ENCODE assay signal across 12 cellular contexts in genomic region chr4:88010921-88011320, GRCh38. TPM values are rescaled to one million over a fixed set of nuclear protein-coding genes. Genes with fewer than 3 reads are reported as not detected.
DNase-seq lines count a peak whose midpoint lies in the region; ATAC-seq and TF ChIP-seq lines count a peak whose summit lies in the region.
"Had no signal": no experiment of that assay in that cellular context is flagged by ENCODE, and none has a peak within 500 bp of the region (broad histone marks: within the 10 kb centered on the region; RNA-seq: fewer than 3 reads in every experiment).

No MANE protein-coding gene starts in this region.

- peaks cover 51% of the 10 kb centered on the region for H3K4me1 Mint-ChIP-seq in osteocyte (ENCODE audit: unreplicated experiment)

- H3K27ac ChIP-seq in DOHH2 (ENCODE audit: low read depth, low read length) (no peak overlapping the region; the same call in 1 of the 2 replicates), OCI-LY3 (ENCODE audit: low read length) (no peak overlapping the region), esophagus muscularis mucosa (replicated peaks in 1 of 4) (peak overlapping the region; percentile 39 to 96 (median 50)), substantia nigra (ENCODE audit: low read depth, low read length, poor library complexity, severe bottlenecking) (no peak overlapping the region)

- H2AFZ ChIP-seq in OCI-LY3 (ENCODE audit: low read depth, low read length): no peak overlapping the region

- H3K79me2 ChIP-seq in DOHH2 (ENCODE audit: control insufficient read depth, low read length) (peaks cover 81% of the 10 kb centered on the region), OCI-LY3 (ENCODE audit: low read length) (peaks cover 60% of the 10 kb centered on the region)

- H3K27me3 ChIP-seq in DOHH2 (ENCODE audit: control insufficient read depth, low read length) (peaks cover 4% of the 10 kb centered on the region; the same call in 1 of the 2 replicates), OCI-LY3 (ENCODE audit: low read depth, low read length) (no peaks in the 10 kb centered on the region), esophagus muscularis mucosa (no peaks in the 10 kb centered on the region)

- no peak for TF ChIP-seq POLR2A in esophagus muscularis mucosa (IDR thresholded peaks at IDR 0.05; ENCODE audit: low read depth)

- intact Hi-C loops in esophagus muscularis mucosa (cut with DNase I): loop anchor here (10.0 kb wide), 1 partner anchor 476 kb away; no protein-coding TSS in a partner anchor

- no peak overlapping the region for H3K9ac ChIP-seq in OCI-LY3 (ENCODE audit: low read length)

- H3K4me3 ChIP-seq in DOHH2 (ENCODE audit: low read length) (peak overlapping the region; percentile 41), OCI-LY3 (ENCODE audit: low read length) (no peak overlapping the region), esophagus muscularis mucosa (peak overlapping the region in 2 of 4 donors; percentile 27 to 95)

- no peaks in the 10 kb centered on the region for H3K36me3 Mint-ChIP-seq in osteocyte (ENCODE audit: unreplicated experiment)
- H3K36me3 Mint-ChIP-seq: CD8-positive, alpha-beta T cell had no signal

- peak overlapping the region; percentile 79 for H3K27ac Mint-ChIP-seq in osteocyte (ENCODE audit: unreplicated experiment)
- H3K27ac Mint-ChIP-seq: CD8-positive, alpha-beta T cell; stimulated activated naive CD8-positive, alpha-beta T cell treated with anti-CD3 and anti-CD28 coated beads, Interleukin-15, amount 100 ng/mL, for 72 hours had no signal

- WGBS in esophagus muscularis mucosa: 30% methylated on average over 2 of the region's 2 CpGs

- H3K27me3 Mint-ChIP-seq in osteocyte (ENCODE audit: unreplicated experiment): no peaks in the 10 kb centered on the region

- TF ChIP-seq CTCF in DOHH2 (IDR thresholded peaks at IDR 0.05; ENCODE audit: low read depth, low read length, poor library complexity, severe bottlenecking) (no peak), OCI-LY3 (IDR thresholded peaks at IDR 0.05; ENCODE audit: low read depth, low read length) (no peak), esophagus muscularis mucosa (IDR thresholded peaks at IDR 0.05) (no peak), osteocyte (IDR thresholded peaks at IDR 0.05) (no peak)

- DNase-seq in esophagus muscularis mucosa (ENCODE audit: extremely low spot score) (no peak), osteocyte (ENCODE audit: extremely low spot score, unreplicated experiment) (no peak), hippocampal formation (lab: John Stamatoyannopoulos, UW) (no peak), amniotic stem cell (lab: John Stamatoyannopoulos, UW) (no peak), substantia nigra (lab: John Stamatoyannopoulos, UW) (no peak)
- DNase-seq: CD8-positive, alpha-beta T cell; effector CD4-positive, alpha-beta T cell; NCI-H510A treated with DMSO at 0.1 percent for 48 hours; stimulated activated naive CD8-positive, alpha-beta T cell treated with anti-CD3 and anti-CD28 coated beads, Interleukin-15, amount 100 ng/mL, for 72 hours had no signal

- H3K4me1 ChIP-seq in DOHH2 (ENCODE audit: control insufficient read depth, low read length) (peaks cover 60% of the 10 kb centered on the region), OCI-LY3 (ENCODE audit: low read length) (peaks cover 37% of the 10 kb centered on the region), esophagus muscularis mucosa (peaks cover 37 to 84% (median 82%) of the 10 kb centered on the region in 4 donors)

- peak overlapping the region; percentile 35 for H3K4me3 Mint-ChIP-seq in osteocyte (ENCODE audit: unreplicated experiment)
- H3K4me3 Mint-ChIP-seq: CD8-positive, alpha-beta T cell; stimulated activated naive CD8-positive, alpha-beta T cell treated with anti-CD3 and anti-CD28 coated beads, Interleukin-15, amount 100 ng/mL, for 72 hours had no signal

- peaks cover 7% of the 10 kb centered on the region; the same call in 1 of the 2 replicates for H3F3A ChIP-seq in DOHH2 (ENCODE audit: control insufficient read depth, insufficient read depth)

- no peak for ATAC-seq in GM19397 (IDR thresholded peaks at IDR 0.05; ENCODE audit: unreplicated experiment)
- ATAC-seq: CD8-positive, alpha-beta T cell; stimulated activated naive CD8-positive, alpha-beta T cell treated with anti-CD3 and anti-CD28 coated beads, Interleukin-15, amount 100 ng/mL, for 72 hours had no signal

- H3K9me3 ChIP-seq in DOHH2 (ENCODE audit: control insufficient read depth, insufficient read depth, low read length) (no peaks in the 10 kb centered on the region), OCI-LY3 (ENCODE audit: insufficient read depth, low read length) (no peaks in the 10 kb centered on the region), esophagus muscularis mucosa (no peaks in the 10 kb centered on the region)

- no peaks in the 10 kb centered on the region for H3K9me2 ChIP-seq in DOHH2 (replicated peaks; ENCODE audit: control insufficient read depth, low read length)

- H3K4me2 ChIP-seq in DOHH2 (ENCODE audit: low read length) (peak overlapping the region; percentile 93), OCI-LY3 (ENCODE audit: low read length) (0 out of 2 replicates have a peak overlapping the region, but pooled peaks have one; percentile 7)

- no peak for TF ChIP-seq EP300 in esophagus muscularis mucosa (IDR thresholded peaks at IDR 0.05)

- H3K36me3 ChIP-seq in DOHH2 (ENCODE audit: control insufficient read depth, low read length) (peaks cover 13% of the 10 kb centered on the region), OCI-LY3 (replicated peaks; ENCODE audit: low read depth, low read length) (no peaks in the 10 kb centered on the region), esophagus muscularis mucosa (no peaks in the 10 kb centered on the region)

- H3K9me3 Mint-ChIP-seq in osteocyte (ENCODE audit: unreplicated experiment): no peaks in the 10 kb centered on the region
- H3K9me3 Mint-ChIP-seq: CD8-positive, alpha-beta T cell; stimulated activated naive CD8-positive, alpha-beta T cell treated with anti-CD3 and anti-CD28 coated beads, Interleukin-15, amount 100 ng/mL, for 72 hours had no signal

- H4K20me1 ChIP-seq in DOHH2 (ENCODE audit: control insufficient read depth, insufficient read depth, low read depth, low read length): peaks cover 9% of the 10 kb centered on the region
- peaks cover 28% of the 10 kb centered on the region for H4K20me1 ChIP-seq in OCI-LY3 (ENCODE audit: insufficient read depth, low read length)

RNA-seq across cellular contexts. Expression of gene PKD2, which starts 3.5 kb away (rescaled TPM):
- total RNA-seq in esophagus muscularis mucosa: 100 to 1,000 TPM in 2 of 4 donors, 10 to 100 TPM in 2; 79.1 to 128 (median 92.5) TPM
- total RNA-seq in osteocyte: 54.2 and 54.7 TPM in 2 replicates

RNA-seq across cellular contexts. Expression of gene SPP1, which starts 35.4 kb away (rescaled TPM):
- total RNA-seq in esophagus muscularis mucosa: 10 to 100 TPM in 3 of 4 donors, 1 to 10 TPM in 1; 2.5 to 45.4 (median 15.0) TPM
- total RNA-seq in osteocyte: 5.6 and 6.5 TPM in 2 replicates
- total RNA-seq: CD8-positive, alpha-beta T cell had no signal

Comparison
In these comparisons a context has a peak if more than half of its experiments do, and no peak if none do; other contexts are left out.
1. H3K27ac ChIP-seq: peak in esophagus muscularis mucosa (4 of 4); none in DOHH2 (single experiment), OCI-LY3 (single experiment) and substantia nigra (single experiment).